In genomic region chr12:106030210-106031175, GRCh38 we compare ENCODE assay signal across 11 cellular contexts.
DNase-seq lines count a peak whose midpoint lies in the region; ATAC-seq, FAIRE-seq and TF ChIP-seq lines count a peak whose summit lies in the region.
"Had no signal": no experiment of that assay in that cellular context is flagged by ENCODE, and none has a peak within 500 bp of the region (broad histone marks: within the 10 kb centered on the region; RNA-seq: fewer than 3 reads in every experiment).

No MANE protein-coding gene starts in this region.

- TF ChIP-seq RAD21 in A549 (conservative IDR thresholded peaks at IDR 0.05 in 1 of 2, IDR thresholded peaks at IDR 0.05 in 1 of 2): peak in 1 of 2 experiments; percentile 3; a peak in 4 of 5 replicates

- no peak for FAIRE-seq in A549 (lab: Jason Lieb, UNC)

- 2% methylated on average over 12 of the region's 12 CpGs for WGBS in A549 (ENCODE audit: missing lambda C conversion rate)

- H3K9me3 ChIP-seq in A549 (no peaks in the 10 kb centered on the region), colonic mucosa (no peaks in the 10 kb centered on the region)
- H3K9me3 ChIP-seq: suprapubic skin had no signal

- H3K27ac ChIP-seq in A549 (peak overlapping the region; percentile 80 to 88), colonic mucosa (no peak overlapping the region)
- H3K27ac ChIP-seq: suprapubic skin had no signal

- ATAC-seq in A549: peak; percentile 90 to 91
- ATAC-seq in HG02623 (IDR thresholded peaks at IDR 0.05; ENCODE audit: unreplicated experiment): no peak
- no peak for ATAC-seq in sciatic nerve
- ATAC-seq: naive thymus-derived CD4-positive, alpha-beta T cell had no signal

- CTCF ChIA-PET in A549 (lab: Yijun Ruan, JAX): interaction anchor here (0.7 to 6.0 kb wide), 14 partner anchors 8 to 610 kb away, joined by 3 to 52 read pairs (median 3); no protein-coding TSS in a partner anchor

- H3K9ac ChIP-seq in colonic mucosa (ENCODE audit: low read depth in 2 of 2, low read length in 2 of 2): peak overlapping the region in 1 of 2 donors; percentile 6

- intact Hi-C loops in colonic mucosa (cut with DNase I) (loop anchor here (5.0 kb wide), 1 partner anchor 107 kb away; the partner anchor contains the start of gene NUAK1), sciatic nerve (cut with DNase I) (no loop called here)

- peaks cover 39% of the 10 kb centered on the region for H3K4me1 ChIP-seq in A549
- no peaks in the 10 kb centered on the region for H3K4me1 ChIP-seq in colonic mucosa

- DNase-seq in A549 (ENCODE audit: low read depth in 1 of 2, low spot score in 1 of 2) (peak; percentile 42 to 83), H4 (ENCODE audit: low spot score) (peak; percentile 95), SW480 (ENCODE audit: low spot score) (peak; percentile 46), hepatic stellate cell (ENCODE audit: low spot score) (peak; percentile 74), colonic mucosa (no peak), sciatic nerve (ENCODE audit: low spot score) (no peak), GM10266 (ENCODE audit: extremely low spot score) (no peak)
- DNase-seq: DND-41 had no signal

- peak overlapping the region; percentile 80 for H3K4me2 ChIP-seq in A549

- H3K36me3 ChIP-seq in colonic mucosa: no peaks in the 10 kb centered on the region
- H3K36me3 ChIP-seq: suprapubic skin had no signal

- POLR2A ChIA-PET in A549 (lab: Yijun Ruan, JAX): interaction anchor here (0.6 to 2.4 kb wide), 11 partner anchors 8 to 468 kb away, joined by 3 to 17 read pairs (median 4); partner anchors contain the start of gene NUAK1

- peak; percentile 37 to 80; a peak in 2 of 5 replicates for TF ChIP-seq EP300 in A549 (IDR thresholded peaks at IDR 0.05)

- H3K4me3 ChIP-seq in A549: peak overlapping the region; percentile 5; the same call in 1 of the 3 replicates
- no peak overlapping the region for H3K4me3 ChIP-seq in colonic mucosa
- H3K4me3 ChIP-seq: suprapubic skin had no signal

- TF ChIP-seq CTCF in A549 (IDR thresholded peaks at IDR 0.05): no peak
- TF ChIP-seq CTCF in colonic mucosa (IDR thresholded peaks at IDR 0.05): no peak
- TF ChIP-seq CTCF in GM10266 (IDR thresholded peaks at IDR 0.05; ENCODE audit: control insufficient read depth, insufficient read depth, low read depth, missing control alignments): no peak

- no peak for TF ChIP-seq POLR2A in A549 (IDR thresholded peaks at IDR 0.05; ENCODE audit: low read length)

- no peaks in the 10 kb centered on the region for H3K27me3 ChIP-seq in colonic mucosa
- H3K27me3 ChIP-seq: suprapubic skin had no signal

TF ChIP-seq in A549, 52 proteins besides CTCF, POLR2A, EP300 and RAD21:
- no peak for TF ChIP-seq BHLHE40 (IDR thresholded peaks at IDR 0.05; ENCODE audit: low read depth, low read length)
- peak; percentile 9 to 71; a peak in 3 of 4 replicates for TF ChIP-seq CEBPB (IDR thresholded peaks at IDR 0.05)
- TF ChIP-seq ZNF302 (CRISPR knock-in tag; IDR thresholded peaks at IDR 0.05): no peak
- peak; percentile 77 for TF ChIP-seq JUNB (IDR thresholded peaks at IDR 0.05)
- TF ChIP-seq PHF8 (IDR thresholded peaks at IDR 0.05; ENCODE audit: borderline replicate concordance, low read depth): no peak
- TF ChIP-seq GATA3 (IDR thresholded peaks at IDR 0.05; ENCODE audit: borderline replicate concordance): peak; percentile 89
- peak; percentile 64 for TF ChIP-seq FOSL2 (IDR thresholded peaks at IDR 0.05)
- peak; percentile 73 for TF ChIP-seq FOSL2 (CRISPR knock-in tag; IDR thresholded peaks at IDR 0.05)
- peak in 1 of 2 experiments; percentile 65; a peak in 3 of 5 replicates for TF ChIP-seq JUN (IDR thresholded peaks at IDR 0.05)
- TF ChIP-seq PBX3 (IDR thresholded peaks at IDR 0.05): peak; percentile 55
TF ChIP-seq in A549: peak in this region for 6.

Comparison
In these comparisons a context has a peak if more than half of its experiments do, and no peak if none do; other contexts are left out.
1. ATAC-seq: peak in A549 (2 of 2); none in HG02623 (single experiment) and sciatic nerve (single experiment).
2. DNase-seq: peak in A549 (2 of 2), H4 (single experiment), SW480 (single experiment) and hepatic stellate cell (single experiment); none in colonic mucosa (single experiment), sciatic nerve (single experiment) and GM10266 (single experiment).